Comparison of ENCODE assay signal across 7 cellular contexts in genomic region chr7:101315336-101315735, GRCh38. TPM values are rescaled to one million over a fixed set of nuclear protein-coding genes. Genes with fewer than 3 reads are reported as not detected.
DNase-seq lines count a peak whose midpoint lies in the region; ATAC-seq and TF ChIP-seq lines count a peak whose summit lies in the region.

No MANE protein-coding gene starts in this region.

- no peak overlapping the region for H3K9ac ChIP-seq in neural progenitor cell

- H3K36me3 Mint-ChIP-seq in activated CD4-positive, alpha-beta T cell treated with anti-CD3 and anti-CD28 coated beads, Interleukin-2, amount 10 ng/mL, durations not matched to agents 24 days and 14 days (ENCODE audit: low read depth), result peaks cover 21% of the 10 kb centered on the region
- H3K36me3 Mint-ChIP-seq in endothelial cell (ENCODE audit: low read depth, unreplicated experiment), result peaks cover 10% of the 10 kb centered on the region
- peaks cover 36% of the 10 kb centered on the region for H3K36me3 Mint-ChIP-seq in neural progenitor cell

- H3K4me1 Mint-ChIP-seq in activated CD4-positive, alpha-beta T cell treated with anti-CD3 and anti-CD28 coated beads, Interleukin-2, amount 10 ng/mL, durations not matched to agents 24 days and 14 days, result peaks cover 1% of the 10 kb centered on the region
- H3K4me1 Mint-ChIP-seq in endothelial cell (ENCODE audit: unreplicated experiment) (peaks cover 3% of the 10 kb centered on the region), neural progenitor cell (no peaks in the 10 kb centered on the region)

- no peak overlapping the region for H3K27ac ChIP-seq in neural progenitor cell

- no peaks in the 10 kb centered on the region for H3K36me3 ChIP-seq in neural progenitor cell

- H3K79me2 ChIP-seq in neural progenitor cell (ENCODE audit: low read depth), result no peaks in the 10 kb centered on the region

- H3K27me3 Mint-ChIP-seq in activated CD4-positive, alpha-beta T cell treated with anti-CD3 and anti-CD28 coated beads, Interleukin-2, amount 10 ng/mL, durations not matched to agents 24 days and 14 days, result no peaks in the 10 kb centered on the region
- H3K27me3 Mint-ChIP-seq in endothelial cell (ENCODE audit: unreplicated experiment), result peaks cover under 1% of the 10 kb centered on the region
- peaks cover 5% of the 10 kb centered on the region for H3K27me3 Mint-ChIP-seq in neural progenitor cell (ENCODE audit: insufficient read depth, low read depth)

- no peak overlapping the region for H3K27ac Mint-ChIP-seq in activated CD4-positive, alpha-beta T cell treated with anti-CD3 and anti-CD28 coated beads, Interleukin-2, amount 10 ng/mL, durations not matched to agents 24 days and 14 days
- no peak overlapping the region for H3K27ac Mint-ChIP-seq in endothelial cell (ENCODE audit: unreplicated experiment)
- H3K27ac Mint-ChIP-seq in neural progenitor cell, result no peak overlapping the region

- H3K4me1 ChIP-seq in neural progenitor cell, result no peaks in the 10 kb centered on the region

- TF ChIP-seq CTCF in endothelial cell (IDR thresholded peaks at IDR 0.05; ENCODE audit: unreplicated experiment), result peak; percentile 84
- peak; percentile 84 for TF ChIP-seq CTCF in neural progenitor cell (IDR thresholded peaks at IDR 0.05)

- ATAC-seq in sciatic nerve (no peak), GM19467 (IDR thresholded peaks at IDR 0.05; ENCODE audit: unreplicated experiment) (no peak)

- no peak overlapping the region for H3K4me2 ChIP-seq in neural progenitor cell

- H4K20me1 ChIP-seq in neural progenitor cell (ENCODE audit: low read depth), result no peaks in the 10 kb centered on the region

- no peaks in the 10 kb centered on the region for H3K27me3 ChIP-seq in neural progenitor cell

- no peak overlapping the region for H2AFZ ChIP-seq in neural progenitor cell (replicated peaks)

- H3K9me3 ChIP-seq in neural progenitor cell (ENCODE audit: low read depth), result no peaks in the 10 kb centered on the region

- H3K4me3 Mint-ChIP-seq in activated CD4-positive, alpha-beta T cell treated with anti-CD3 and anti-CD28 coated beads, Interleukin-2, amount 10 ng/mL, durations not matched to agents 24 days and 14 days, result no peak overlapping the region
- H3K4me3 Mint-ChIP-seq in endothelial cell (ENCODE audit: unreplicated experiment) (no peak overlapping the region), neural progenitor cell (no peak overlapping the region)

- H3F3A ChIP-seq in neural progenitor cell (ENCODE audit: low read depth), result peaks cover 18% of the 10 kb centered on the region

- H3K9me3 Mint-ChIP-seq in activated CD4-positive, alpha-beta T cell treated with anti-CD3 and anti-CD28 coated beads, Interleukin-2, amount 10 ng/mL, durations not matched to agents 24 days and 14 days, result peaks cover 1% of the 10 kb centered on the region
- peaks cover 3% of the 10 kb centered on the region for H3K9me3 Mint-ChIP-seq in endothelial cell (ENCODE audit: unreplicated experiment)
- peaks cover 18% of the 10 kb centered on the region for H3K9me3 Mint-ChIP-seq in neural progenitor cell

- H3K4me3 ChIP-seq in neural progenitor cell, result no peak overlapping the region

- intact Hi-C loops in activated CD4-positive, alpha-beta T cell treated with anti-CD3 and anti-CD28 coated beads, Interleukin-2, amount 10 ng/mL, durations not matched to agents 24 days and 14 days (cut with micrococcal nuclease), result no loop called here
- intact Hi-C loops in sciatic nerve (cut with DNase I), result no loop called here

- DNase-seq in GM03348 (ENCODE audit: low spot score) (peak; percentile 64), M059J (ENCODE audit: low read depth) (peak; percentile 41), endothelial cell (ENCODE audit: low spot score) (peak; percentile 56), neural progenitor cell (ENCODE audit: low spot score) (peak; percentile 57), sciatic nerve (ENCODE audit: low spot score) (no peak)
- peak; percentile 84 for DNase-seq in activated CD4-positive, alpha-beta T cell treated with anti-CD3 and anti-CD28 coated beads, Interleukin-2, amount 10 ng/mL, durations not matched to agents 24 days and 14 days

RNA-seq across cellular contexts. Expression of gene IFT22, which starts 6.3 kb away (rescaled TPM):
- total RNA-seq in M059J (2014; rRNA removed; shearing (Covaris generic)), result 39.2 and 45.7 TPM in 2 replicates
- 5.9 and 6.6 TPM in 2 replicates for total RNA-seq in activated CD4-positive, alpha-beta T cell treated with anti-CD3 and anti-CD28 coated beads, Interleukin-2, amount 10 ng/mL, durations not matched to agents 24 days and 14 days
- 25.8 TPM for total RNA-seq in endothelial cell (ENCODE audit: unreplicated experiment)
- total RNA-seq in neural progenitor cell (ENCODE audit: low replicate concordance), result 25.5 and 30.1 TPM in 2 replicates
- 18.8 TPM for total RNA-seq in sciatic nerve

RNA-seq across cellular contexts. Expression of gene COL26A1, which starts 47.3 kb away (rescaled TPM):
- 0.12 TPM in 1 of 2 replicates, not detected in the other for total RNA-seq in M059J (2014; rRNA removed; shearing (Covaris generic))
- total RNA-seq in activated CD4-positive, alpha-beta T cell treated with anti-CD3 and anti-CD28 coated beads, Interleukin-2, amount 10 ng/mL, durations not matched to agents 24 days and 14 days, result not detected in 2 replicates
- 6.1 TPM for total RNA-seq in endothelial cell (ENCODE audit: unreplicated experiment)
- 26.7 and 80.0 TPM in 2 replicates for total RNA-seq in neural progenitor cell (ENCODE audit: low replicate concordance)
- 0.09 TPM for total RNA-seq in sciatic nerve
